ENCODE assay signal across 15 cellular contexts in the genomic region with DNA sequence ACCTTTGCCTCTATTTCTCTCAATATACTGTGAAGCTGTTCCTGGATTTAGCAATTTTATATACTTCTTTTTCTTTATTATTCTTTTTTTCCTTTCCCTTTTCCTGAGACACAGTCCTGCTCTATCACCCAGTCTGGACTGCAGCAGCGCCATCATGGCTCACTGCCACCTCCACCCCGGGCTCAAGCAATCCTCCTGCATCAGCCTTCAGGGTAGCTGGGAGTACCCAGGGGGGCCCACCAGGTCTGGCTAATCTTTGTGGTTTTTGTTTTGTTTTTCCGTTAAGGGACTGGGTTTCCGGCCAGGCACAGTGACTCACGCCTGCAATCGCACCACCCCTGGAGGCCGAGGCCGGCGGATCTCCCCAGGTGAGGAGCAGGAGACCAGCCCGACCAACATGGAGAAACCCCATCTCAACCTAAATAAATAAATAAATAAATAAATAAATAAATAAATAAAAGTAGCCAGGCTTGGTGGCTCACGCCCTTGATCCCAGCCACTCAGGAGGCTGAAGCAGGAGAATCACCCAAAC. TPM values are rescaled to one million over a fixed set of nuclear protein-coding genes. Genes with fewer than 3 reads are reported as not detected.
A peak's percentile ranks its signal among the peaks of the same experiment; 100 is the strongest.
DNase-seq lines count a peak whose midpoint lies in the region; ATAC-seq, FAIRE-seq and TF ChIP-seq lines count a peak whose summit lies in the region.
"Not testable (repeated sequence)": the region's sequence is repeated elsewhere in the genome, so short reads cannot be mapped to it uniquely, and the experiment has no call there.
"Had no signal": no experiment of that assay in that cellular context is flagged by ENCODE, and none has a peak within 500 bp of the region (broad histone marks: within the 10 kb centered on the region; RNA-seq: fewer than 3 reads in every experiment).

No MANE protein-coding gene starts in this region.

- ATAC-seq in K562: peak; percentile 98

- not testable (repeated sequence) for H3K4me1 ChIP-seq in SJSA1 (replicated peaks); K562 (replicated peaks in 1 of 2; ENCODE audit: control insufficient read depth in 2 of 2, insufficient read depth in 2 of 2, low read length in 2 of 2)

- peak overlapping the region; percentile 36 for H3K4me3 ChIP-seq in NB4 (ENCODE audit: low read depth, low read length)
- not testable (repeated sequence) for H3K4me3 ChIP-seq in SJSA1, K562

- peak; percentile 10 for TF ChIP-seq CTCF in NB4 (IDR thresholded peaks at IDR 0.05; ENCODE audit: low read depth, low read length)
- not testable (repeated sequence) for TF ChIP-seq CTCF in K562 (IDR thresholded peaks at IDR 0.05 in 2 of 3, conservative IDR thresholded peaks at IDR 0.05 in 1 of 3; ENCODE audit: insufficient read depth in 2 of 3, low read depth in 1 of 3, low read length in 3 of 3)

- POLR2A ChIA-PET in K562 (lab: Yijun Ruan, JAX): not testable (repeated sequence)

- H3K4me2 ChIP-seq in K562 (ENCODE audit: insufficient read depth, low read length): not testable (repeated sequence)

- not testable (repeated sequence) for FAIRE-seq in K562 (lab: Jason Lieb, UNC)

- H3K79me2 ChIP-seq in K562 (ENCODE audit: control insufficient read depth, insufficient read depth, low read length): not testable (repeated sequence)

- H2AFZ ChIP-seq in K562 (ENCODE audit: low read depth, low read length): not testable (repeated sequence)

- not testable (repeated sequence) for H3K9me3 ChIP-seq in SJSA1 (replicated peaks); K562 (replicated peaks; ENCODE audit: control insufficient read depth, insufficient read depth, low read depth, low read length)

- not testable (repeated sequence) for H3K9me1 ChIP-seq in K562 (ENCODE audit: control insufficient read depth, insufficient read depth, low read length)

- not testable (repeated sequence) for H4K20me1 ChIP-seq in K562 (replicated peaks; ENCODE audit: control insufficient read depth, insufficient read depth, low read length)

- H3K27me3 ChIP-seq in SJSA1 (replicated peaks); K562 (ENCODE audit: control insufficient read depth in 2 of 2, insufficient read depth in 2 of 2, low read length in 2 of 2): not testable (repeated sequence)

- peak; percentile 53 for DNase-seq in A172 (ENCODE audit: low spot score)
- peak; percentile 35 for DNase-seq in H4 (ENCODE audit: low spot score)
- DNase-seq in HK-2 (ENCODE audit: unreplicated experiment): peak; percentile 9
- DNase-seq in NB4 (ENCODE audit: low read depth): peak; percentile 98
- DNase-seq in RPMI7951 (ENCODE audit: low read depth): peak; percentile 49
- peak; percentile 6 to 41 for DNase-seq in SJSA1 (ENCODE audit: low read depth in 1 of 2, low spot score in 2 of 2)
- peak in 1 of 4 experiments; percentile 38 for DNase-seq in K562 (ENCODE audit: extremely low read depth in 1 of 4, low spot score in 3 of 4)
- DNase-seq in islet precursor cell: peak; percentile 49

- in situ Hi-C loops in K562 (cut with MboI): not testable (repeated sequence)

- intact Hi-C loops in K562 (cut with micrococcal nuclease): not testable (repeated sequence)

- not testable (repeated sequence) for H3K27ac ChIP-seq in SJSA1
- H3K27ac ChIP-seq in K562 (ENCODE audit: extremely low read depth, low read depth, low read length): peak overlapping the region; percentile 52; the same call in 1 of the 3 replicates

- no CpG with 5 or more reads among the region's 11 CpGs for WGBS in K562 (ENCODE audit: insufficient coverage, low coverage, missing lambda C conversion rate)

- not testable (repeated sequence) for BruUV-seq in K562 (replicated peaks; lab: Mats Ljungman, UMichigan)

- TF ChIP-seq EP300 in K562 (IDR thresholded peaks at IDR 0.05; ENCODE audit: low read length): not testable (repeated sequence)

- not testable (repeated sequence) for H3K9ac ChIP-seq in K562 (ENCODE audit: insufficient read depth in 1 of 2, low read depth in 2 of 2, low read length in 2 of 2)

- not testable (repeated sequence) for TF ChIP-seq RAD21 in K562 (CRISPR knock-in tag; conservative IDR thresholded peaks at IDR 0.05 in 1 of 2, IDR thresholded peaks at IDR 0.05 in 1 of 2)

- peak; percentile 51 for TF ChIP-seq POLR2A in NB4 (IDR thresholded peaks at IDR 0.05; ENCODE audit: extremely low read depth, insufficient read length)
- TF ChIP-seq POLR2A in K562 (conservative IDR thresholded peaks at IDR 0.05): not testable (repeated sequence)

- H3K36me3 ChIP-seq in SJSA1; K562 (ENCODE audit: control insufficient read depth, insufficient read depth, low read length): not testable (repeated sequence)

- CTCF ChIA-PET in K562 (lab: Yijun Ruan, JAX; ENCODE audit: low intra/inter-chr PET ratio): not testable (repeated sequence)

RNA-seq across cellular contexts. Expression of a gene that starts 38.1 kb away (rescaled TPM):
- not detected in 2 replicates for total RNA-seq in A172 (2014; rRNA removed; shearing (Covaris generic))
- total RNA-seq in H4 (2014; rRNA removed; shearing (Covaris generic)): not detected in 2 replicates
- total RNA-seq in RPMI7951 (2014; rRNA removed; shearing (Covaris generic)): not detected in 2 replicates
- total RNA-seq in SJSA1 (2014; rRNA removed; shearing (Covaris generic)): not detected in 2 replicates
- not detected in 2 replicates for total RNA-seq in K562 (2011; cell fraction: chromatin; rRNA removed; ENCODE audit: low replicate concordance)
- total RNA-seq in K562 (2011; cell fraction: nucleolus; rRNA removed): not detected in 2 replicates
- total RNA-seq in K562 (2011; cell fraction: nucleoplasm; rRNA removed): not detected in 2 replicates
- not detected in 2 replicates for total RNA-seq in K562 (2014; rRNA removed)
- total RNA-seq in K562 (2014; rRNA removed; fragmentation: Illumina TruSeq; extraction: Trizol): not detected in 2 replicates
- total RNA-seq in K562 (2015; rRNA removed; fragmentation: Illumina TruSeq; extraction: Trizol): not detected in 2 replicates
- not detected in 2 replicates for total RNA-seq in K562 (2021)
- not detected in 2 replicates for polyA plus RNA-seq in K562 (2011; rRNA removed)
- polyA plus RNA-seq in K562 (2011; cell fraction: cytosol; rRNA removed): not detected in 2 replicates
- not detected in 2 replicates for polyA plus RNA-seq in K562 (2011; cell fraction: nucleus; rRNA removed)
- not detected in 2 replicates for polyA plus RNA-seq in K562 (2012)
- not detected in 2 replicates for polyA plus RNA-seq in K562 (2014; fragmentation: Illumina TruSeq; extraction: Trizol)
- not detected for polyA plus RNA-seq in K562 (2014; fragmentation: Nextera tagmentation; extraction: Ambion mirVana)
- polyA plus RNA-seq in K562 (2014; rRNA removed): not detected in 2 replicates
- not detected in 2 replicates for polyA minus RNA-seq in K562 (2011; rRNA and poly(A)+ RNA removed)
- polyA minus RNA-seq in K562 (2011; cell fraction: cytosol; rRNA and poly(A)+ RNA removed): not detected in 2 replicates
- not detected in 2 replicates for polyA minus RNA-seq in K562 (2011; cell fraction: nucleus; rRNA and poly(A)+ RNA removed)
- total RNA-seq: Calu3; CD4-positive, alpha-beta T cell; CD8-positive, alpha-beta memory T cell; H9; HFFc6 had no signal
- polyA plus RNA-seq: A549; CD14-positive monocyte; CD8-positive, alpha-beta memory T cell had no signal
